ENCODE assay signal across 25 cellular contexts in genomic region chr7:132907380-132907940, GRCh38.
DNase-seq lines count a peak whose midpoint lies in the region; ATAC-seq, FAIRE-seq and TF ChIP-seq lines count a peak whose summit lies in the region.
"Had no signal": no experiment of that assay in that cellular context is flagged by ENCODE, and none has a peak within 500 bp of the region (broad histone marks: within the 10 kb centered on the region; RNA-seq: fewer than 3 reads in every experiment).

No MANE protein-coding gene starts in this region.

- in situ Hi-C loops in K562 (cut with MboI), result no loop called here

- H3K9me3 Mint-ChIP-seq in GM23338, result no peaks in the 10 kb centered on the region
- H3K9me3 Mint-ChIP-seq in nephron progenitor cell, result no peaks in the 10 kb centered on the region

- no peak for DNase-seq in Right ventricle myocardium superior
- DNase-seq in right cardiac atrium, result no peak
- peak; percentile 26 for DNase-seq in GM23338 (ENCODE audit: low spot score)
- DNase-seq in K562 (ENCODE audit: extremely low read depth in 1 of 4, low spot score in 3 of 4), result no peak
- DNase-seq in nephron progenitor cell, result no peak
- no peak for DNase-seq in caudate nucleus (lab: John Stamatoyannopoulos, UW)
- no peak for DNase-seq in activated effector memory CD4-positive, alpha-beta T cell treated with anti-CD3 and anti-CD28 coated beads, Interleukin-2, amount 50 U/mL, for 16 hours
- DNase-seq: AML-193; CD4-positive, alpha-beta T cell; DMS53; HCEC 1CT; KBM-7; MM.1S; NCI-H2029; NCI-H446 treated with DMSO at 0.1 percent for 48 hours; NCI-H526; NCI-H82; SHP77 treated with DMSO at 0.1 percent for 48 hours had no signal

- H3K27me3 Mint-ChIP-seq in GM23338 (ENCODE audit: insufficient read depth, low read depth, poor library complexity) (no peaks in the 10 kb centered on the region), nephron progenitor cell (ENCODE audit: low read depth, poor library complexity) (no peaks in the 10 kb centered on the region)
- H3K27me3 Mint-ChIP-seq: CD4-positive, alpha-beta T cell had no signal

- TF ChIP-seq CTCF in GM23338 (conservative IDR thresholded peaks at IDR 0.05; ENCODE audit: low read depth in 2 of 2) (no peak), K562 (IDR thresholded peaks at IDR 0.05 in 2 of 3, conservative IDR thresholded peaks at IDR 0.05 in 1 of 3; ENCODE audit: insufficient read depth in 2 of 3, low read depth in 1 of 3, low read length in 3 of 3) (no peak), nephron progenitor cell (IDR thresholded peaks at IDR 0.05) (no peak)

- H3K4me2 ChIP-seq in GM23338, result no peak overlapping the region
- no peak overlapping the region for H3K4me2 ChIP-seq in K562 (ENCODE audit: insufficient read depth, low read length)
- H3K4me2 ChIP-seq: A549; BLaER1 treated with 17β-estradiol and CSF1 and Interleukin-3, amounts not matched to agents 10 nM and 100 nM had no signal

- no peak overlapping the region for H3K4me3 Mint-ChIP-seq in GM23338
- no peak overlapping the region for H3K4me3 Mint-ChIP-seq in nephron progenitor cell
- H3K4me3 Mint-ChIP-seq: CD4-positive, alpha-beta T cell had no signal

- H3K79me2 ChIP-seq in GM23338 (replicated peaks; ENCODE audit: insufficient read depth) (peaks cover 40% of the 10 kb centered on the region), K562 (ENCODE audit: control insufficient read depth, insufficient read depth, low read length) (0 out of 3 replicates have a peak, but pooled peaks cover 1% of the 10 kb centered on the region)

- H3K27ac Mint-ChIP-seq in GM23338 (no peak overlapping the region), nephron progenitor cell (peak overlapping the region; percentile 34)
- H3K27ac Mint-ChIP-seq: CD4-positive, alpha-beta T cell had no signal

- H3K9me3 ChIP-seq in right cardiac atrium (ENCODE audit: control insufficient read depth, low read length) (no peaks in the 10 kb centered on the region), K562 (replicated peaks; ENCODE audit: control insufficient read depth, insufficient read depth, low read depth, low read length) (no peaks in the 10 kb centered on the region)
- H3K9me3 ChIP-seq: A549 had no signal

- H3K9me1 ChIP-seq in K562 (ENCODE audit: control insufficient read depth, insufficient read depth, low read length), result no peaks in the 10 kb centered on the region

- H3K9me2 ChIP-seq in GM23338 (ENCODE audit: insufficient read depth), result 0 out of 2 replicates have a peak, but pooled peaks cover under 1% of the 10 kb centered on the region

- no peak overlapping the region for H3K9ac ChIP-seq in K562 (ENCODE audit: insufficient read depth in 1 of 2, low read depth in 2 of 2, low read length in 2 of 2)
- H3K9ac ChIP-seq: BLaER1 treated with 17β-estradiol and CSF1 and Interleukin-3, amounts not matched to agents 10 nM and 100 nM had no signal

- CTCF ChIA-PET in K562 (lab: Yijun Ruan, JAX; ENCODE audit: low intra/inter-chr PET ratio), result no interaction called here

- BruUV-seq in K562 (replicated peaks; lab: Mats Ljungman, UMichigan), result no TSS peak

- H3K4me1 ChIP-seq in right cardiac atrium (ENCODE audit: control insufficient read depth, insufficient read depth, low read length) (no peaks in the 10 kb centered on the region), GM23338 (ENCODE audit: insufficient read depth) (peaks cover 10% of the 10 kb centered on the region; the same call in 1 of the 2 replicates), K562 (replicated peaks in 1 of 2; ENCODE audit: control insufficient read depth in 2 of 2, insufficient read depth in 2 of 2, low read length in 2 of 2) (no peaks in the 10 kb centered on the region)
- H3K4me1 ChIP-seq: A549; BLaER1 treated with 17β-estradiol and CSF1 and Interleukin-3, amounts not matched to agents 10 nM and 100 nM had no signal

- 68% methylated on average over 3 of the region's 3 CpGs for WGBS in right cardiac atrium
- WGBS in K562 (ENCODE audit: insufficient coverage, low coverage, missing lambda C conversion rate), result 89% methylated on average over 3 of the region's 3 CpGs

- H3K27me3 ChIP-seq in right cardiac atrium (ENCODE audit: control insufficient read depth, insufficient read depth) (no peaks in the 10 kb centered on the region), GM23338 (ENCODE audit: insufficient read depth) (no peaks in the 10 kb centered on the region), K562 (ENCODE audit: control insufficient read depth in 2 of 2, insufficient read depth in 2 of 2, low read length in 2 of 2) (no peaks in the 10 kb centered on the region)
- H3K27me3 ChIP-seq: BLaER1 treated with 17β-estradiol and CSF1 and Interleukin-3, amounts not matched to agents 10 nM and 100 nM had no signal

- ATAC-seq in Right ventricle myocardium superior (ENCODE audit: poor library complexity) (peak; percentile 46), right cardiac atrium (no peak), GM23338 (peak; percentile 53; the same call in 2 of the 3 replicates), K562 (peak; percentile 36; the same call in 1 of the 3 replicates)
- ATAC-seq: A549 had no signal

- intact Hi-C loops in Right ventricle myocardium superior (cut with DNase I) (no loop called here), right cardiac atrium (cut with DNase I) (no loop called here), K562 (cut with micrococcal nuclease) (no loop called here)

- H3K4me1 Mint-ChIP-seq in GM23338 (peaks cover 16% of the 10 kb centered on the region), nephron progenitor cell (peaks cover 15% of the 10 kb centered on the region)

- H3F3A ChIP-seq in GM23338 (replicated peaks; ENCODE audit: low read depth), result no peaks in the 10 kb centered on the region

- TF ChIP-seq EP300 in K562 (IDR thresholded peaks at IDR 0.05; ENCODE audit: low read length), result no peak

- H4K20me1 ChIP-seq in GM23338 (replicated peaks; ENCODE audit: insufficient read depth) (peaks cover 28% of the 10 kb centered on the region; the same call in 1 of the 2 replicates), K562 (replicated peaks; ENCODE audit: control insufficient read depth, insufficient read depth, low read length) (no peaks in the 10 kb centered on the region)

- no peak for TF ChIP-seq POLR2A in K562 (conservative IDR thresholded peaks at IDR 0.05)

- no peak for TF ChIP-seq RAD21 in K562 (CRISPR knock-in tag; conservative IDR thresholded peaks at IDR 0.05 in 1 of 2, IDR thresholded peaks at IDR 0.05 in 1 of 2)

- H3K36me3 ChIP-seq in GM23338 (ENCODE audit: insufficient read depth) (no peaks in the 10 kb centered on the region), K562 (ENCODE audit: control insufficient read depth, insufficient read depth, low read length) (peaks cover 10% of the 10 kb centered on the region; the same call in 1 of the 3 replicates)

- H2AFZ ChIP-seq in GM23338, result no peak overlapping the region
- H2AFZ ChIP-seq in K562 (ENCODE audit: low read depth, low read length), result no peak overlapping the region

- no peak overlapping the region for H3K27ac ChIP-seq in right cardiac atrium (ENCODE audit: low read length)
- no peak overlapping the region for H3K27ac ChIP-seq in GM23338 (ENCODE audit: low read depth)
- H3K27ac ChIP-seq in K562 (ENCODE audit: extremely low read depth, low read depth, low read length), result no peak overlapping the region
- H3K27ac ChIP-seq in caudate nucleus (ENCODE audit: low read depth, low read length), result no peak overlapping the region
- H3K27ac ChIP-seq: A549; BLaER1 treated with 17β-estradiol and CSF1 and Interleukin-3, amounts not matched to agents 10 nM and 100 nM; RWPE1 had no signal

- POLR2A ChIA-PET in K562 (lab: Yijun Ruan, JAX), result interaction anchor here (0.6 kb wide), 1 partner anchor 13 kb away, joined by 3 read pairs; no protein-coding TSS in a partner anchor

- H3K4me3 ChIP-seq in right cardiac atrium (ENCODE audit: low read length) (no peak overlapping the region), GM23338 (no peak overlapping the region), K562 (no peak overlapping the region)
- H3K4me3 ChIP-seq: A549; BLaER1 treated with 17β-estradiol and CSF1 and Interleukin-3, amounts not matched to agents 10 nM and 100 nM had no signal

- H3K36me3 Mint-ChIP-seq in GM23338 (ENCODE audit: low read depth), result peaks cover 20% of the 10 kb centered on the region; the same call in 2 of the 3 replicates
- H3K36me3 Mint-ChIP-seq in nephron progenitor cell (ENCODE audit: low read depth), result peaks cover 64% of the 10 kb centered on the region

- no peak for FAIRE-seq in K562 (lab: Jason Lieb, UNC)
- FAIRE-seq: A549, D721Med, G401.6, H1, HTR-8/SVneo had no signal

TF ChIP-seq in GM23338, 12 proteins besides CTCF, POLR2A, EP300 and RAD21:
- TF ChIP-seq EZH2 (IDR thresholded peaks at IDR 0.05; ENCODE audit: low read depth, unreplicated experiment) (no peak), JUNB (IDR thresholded peaks at IDR 0.05; ENCODE audit: unreplicated experiment) (no peak), STAT1 (IDR thresholded peaks at IDR 0.05; ENCODE audit: unreplicated experiment) (no peak), ZNF331 (CRISPR knock-in tag; IDR thresholded peaks at IDR 0.05; ENCODE audit: low read depth) (no peak), NANOG (IDR thresholded peaks at IDR 0.05; ENCODE audit: borderline replicate concordance) (no peak), CREB1 (CRISPR knock-in tag; IDR thresholded peaks at IDR 0.05; ENCODE audit: low read depth) (no peak)
TF ChIP-seq in GM23338: peak in this region for 0.

TF ChIP-seq in K562, 482 proteins besides CTCF, POLR2A, EP300 and RAD21 (continues in another document):
- TF ChIP-seq DPF2 (IDR thresholded peaks at IDR 0.05), result no peak
- no peak for TF ChIP-seq MXD1 (CRISPR knock-in tag; IDR thresholded peaks at IDR 0.05; ENCODE audit: borderline replicate concordance, poor library complexity, severe bottlenecking)
- TF ChIP-seq ETV6 (IDR thresholded peaks at IDR 0.05; ENCODE audit: borderline replicate concordance in 1 of 2, low read depth in 2 of 2, low read length in 1 of 2), result no peak
- TF ChIP-seq ETV6 (CRISPR knock-in tag; IDR thresholded peaks at IDR 0.05; ENCODE audit: borderline replicate concordance), result no peak
- TF ChIP-seq SMAD1 (IDR thresholded peaks at IDR 0.05; ENCODE audit: low read depth, low read length, partially characterized antibody), result no peak

Comparison
In these comparisons a context has a peak if more than half of its experiments do, and no peak if none do; other contexts are left out.
1. ATAC-seq: peak in Right ventricle myocardium superior (single experiment), GM23338 (single experiment) and K562 (single experiment); none in right cardiac atrium (0 of 2).